In genomic region chr18:22103664-22104031, GRCh38 we compare ENCODE assay signal across 19 cellular contexts.
"Had no signal": no experiment of that assay in that cellular context is flagged by ENCODE, and none has a peak within 500 bp of the region (broad histone marks: within the 10 kb centered on the region; RNA-seq: fewer than 3 reads in every experiment).

No MANE protein-coding gene starts in this region.

- H3K4me1 ChIP-seq: colonic mucosa, psoas muscle had no signal

- H3K27me3 ChIP-seq: colonic mucosa, neutrophil, right lobe of liver, transverse colon had no signal

- H3K27ac ChIP-seq: colonic mucosa, heart right ventricle, left ventricle myocardium inferior, lower lobe of right lung, neutrophil, psoas muscle, right lobe of liver, thoracic aorta had no signal

- ATAC-seq: esophagus mucosa; left cardiac atrium; lower lobe of right lung; right lobe of liver; stimulated activated memory B cell treated with anti-CD40 and anti-IgM and Interleukin-4, amounts not matched to agents 10 μg/mL and 1 μg/mL and 100 μg/mL, for 72 hours had no signal

- H3K9me3 ChIP-seq: colonic mucosa, heart right ventricle, left ventricle myocardium inferior, lower lobe of right lung, neutrophil, psoas muscle, right lobe of liver, spleen, thoracic aorta, transverse colon had no signal

- H3K4me3 ChIP-seq: colonic mucosa, heart right ventricle, left ventricle myocardium inferior, lower lobe of right lung, psoas muscle, right lobe of liver, spleen, thoracic aorta, transverse colon had no signal

- H3K36me3 ChIP-seq: colonic mucosa, heart right ventricle, left ventricle myocardium inferior, lower lobe of right lung, neutrophil, right lobe of liver, spleen, thoracic aorta, transverse colon had no signal

- DNase-seq: colonic mucosa; heart right ventricle; kidney; left cardiac atrium; left ventricle myocardium inferior; lower lobe of right lung; naive B cell; psoas muscle; retina; spleen; stimulated activated CD4-positive, alpha-beta T cell treated with anti-CD3 and anti-CD28 coated beads, Interleukin-15, amount 100 ng/mL, for 24 hours; stimulated activated CD4-positive, alpha-beta T cell treated with anti-CD3 and anti-CD28 coated beads, Interleukin-1b, Interleukin-23, amount 100 ng/mL, for 48 hours; stimulated activated CD4-positive, alpha-beta T cell treated with anti-CD3 and anti-CD28 coated beads, Interleukin-4, amount 100 ng/mL, for 24 hours; transverse colon had no signal
